Comparison of ENCODE assay signal across 1 cellular context in genomic region chr3:64945171-64945684, GRCh38.
A peak's percentile ranks its signal among the peaks of the same experiment; 100 is the strongest.
TF ChIP-seq lines count a peak whose summit lies in the region.

No MANE protein-coding gene starts in this region.

TF ChIP-seq in GM23338, 12 proteins besides CTCF, POLR2A, EP300 and RAD21 (continued from another document):
- TF ChIP-seq, protein P1, sequence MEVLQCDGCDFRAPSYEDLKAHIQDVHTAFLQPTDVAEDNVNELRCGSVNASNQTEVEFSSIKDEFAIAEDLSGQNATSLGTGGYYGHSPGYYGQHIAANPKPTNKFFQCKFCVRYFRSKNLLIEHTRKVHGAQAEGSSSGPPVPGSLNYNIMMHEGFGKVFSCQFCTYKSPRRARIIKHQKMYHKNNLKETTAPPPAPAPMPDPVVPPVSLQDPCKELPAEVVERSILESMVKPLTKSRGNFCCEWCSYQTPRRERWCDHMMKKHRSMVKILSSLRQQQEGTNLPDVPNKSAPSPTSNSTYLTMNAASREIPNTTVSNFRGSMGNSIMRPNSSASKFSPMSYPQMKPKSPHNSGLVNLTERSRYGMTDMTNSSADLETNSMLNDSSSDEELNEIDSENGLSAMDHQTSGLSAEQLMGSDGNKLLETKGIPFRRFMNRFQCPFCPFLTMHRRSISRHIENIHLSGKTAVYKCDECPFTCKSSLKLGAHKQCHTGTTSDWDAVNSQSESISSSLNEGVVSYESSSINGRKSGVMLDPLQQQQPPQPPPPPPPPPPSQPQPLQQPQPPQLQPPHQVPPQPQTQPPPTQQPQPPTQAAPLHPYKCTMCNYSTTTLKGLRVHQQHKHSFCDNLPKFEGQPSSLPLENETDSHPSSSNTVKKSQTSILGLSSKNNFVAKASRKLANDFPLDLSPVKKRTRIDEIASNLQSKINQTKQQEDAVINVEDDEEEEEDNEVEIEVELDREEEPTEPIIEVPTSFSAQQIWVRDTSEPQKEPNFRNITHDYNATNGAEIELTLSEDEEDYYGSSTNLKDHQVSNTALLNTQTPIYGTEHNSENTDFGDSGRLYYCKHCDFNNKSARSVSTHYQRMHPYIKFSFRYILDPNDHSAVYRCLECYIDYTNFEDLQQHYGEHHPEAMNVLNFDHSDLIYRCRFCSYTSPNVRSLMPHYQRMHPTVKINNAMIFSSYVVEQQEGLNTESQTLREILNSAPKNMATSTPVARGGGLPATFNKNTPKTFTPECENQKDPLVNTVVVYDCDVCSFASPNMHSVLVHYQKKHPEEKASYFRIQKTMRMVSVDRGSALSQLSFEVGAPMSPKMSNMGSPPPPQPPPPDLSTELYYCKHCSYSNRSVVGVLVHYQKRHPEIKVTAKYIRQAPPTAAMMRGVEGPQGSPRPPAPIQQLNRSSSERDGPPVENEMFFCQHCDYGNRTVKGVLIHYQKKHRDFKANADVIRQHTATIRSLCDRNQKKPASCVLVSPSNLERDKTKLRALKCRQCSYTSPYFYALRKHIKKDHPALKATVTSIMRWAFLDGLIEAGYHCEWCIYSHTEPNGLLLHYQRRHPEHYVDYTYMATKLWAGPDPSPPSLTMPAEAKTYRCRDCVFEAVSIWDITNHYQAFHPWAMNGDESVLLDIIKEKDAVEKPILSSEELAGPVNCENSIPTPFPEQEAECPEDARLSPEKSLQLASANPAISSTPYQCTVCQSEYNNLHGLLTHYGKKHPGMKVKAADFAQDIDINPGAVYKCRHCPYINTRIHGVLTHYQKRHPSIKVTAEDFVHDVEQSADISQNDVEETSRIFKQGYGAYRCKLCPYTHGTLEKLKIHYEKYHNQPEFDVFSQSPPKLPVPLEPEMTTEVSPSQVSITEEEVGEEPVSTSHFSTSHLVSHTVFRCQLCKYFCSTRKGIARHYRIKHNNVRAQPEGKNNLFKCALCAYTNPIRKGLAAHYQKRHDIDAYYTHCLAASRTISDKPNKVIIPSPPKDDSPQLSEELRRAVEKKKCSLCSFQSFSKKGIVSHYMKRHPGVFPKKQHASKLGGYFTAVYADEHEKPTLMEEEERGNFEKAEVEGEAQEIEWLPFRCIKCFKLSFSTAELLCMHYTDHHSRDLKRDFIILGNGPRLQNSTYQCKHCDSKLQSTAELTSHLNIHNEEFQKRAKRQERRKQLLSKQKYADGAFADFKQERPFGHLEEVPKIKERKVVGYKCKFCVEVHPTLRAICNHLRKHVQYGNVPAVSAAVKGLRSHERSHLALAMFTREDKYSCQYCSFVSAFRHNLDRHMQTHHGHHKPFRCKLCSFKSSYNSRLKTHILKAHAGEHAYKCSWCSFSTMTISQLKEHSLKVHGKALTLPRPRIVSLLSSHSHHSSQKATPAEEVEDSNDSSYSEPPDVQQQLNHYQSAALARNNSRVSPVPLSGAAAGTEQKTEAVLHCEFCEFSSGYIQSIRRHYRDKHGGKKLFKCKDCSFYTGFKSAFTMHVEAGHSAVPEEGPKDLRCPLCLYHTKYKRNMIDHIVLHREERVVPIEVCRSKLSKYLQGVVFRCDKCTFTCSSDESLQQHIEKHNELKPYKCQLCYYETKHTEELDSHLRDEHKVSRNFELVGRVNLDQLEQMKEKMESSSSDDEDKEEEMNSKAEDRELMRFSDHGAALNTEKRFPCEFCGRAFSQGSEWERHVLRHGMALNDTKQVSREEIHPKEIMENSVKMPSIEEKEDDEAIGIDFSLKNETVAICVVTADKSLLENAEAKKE (CRISPR knock-in tag; IDR thresholded peaks at IDR 0.05) = peak; percentile 45; the same call in 1 of the 2 replicates
